ENCODE assay signal across 30 cellular contexts in genomic region chr19:14950421-14950820, GRCh38. TPM values are rescaled to one million over a fixed set of nuclear protein-coding genes. Genes with fewer than 3 reads are reported as not detected.
"Had no signal": no experiment of that assay in that cellular context is flagged by ENCODE, and none has a peak within 500 bp of the region (broad histone marks: within the 10 kb centered on the region; RNA-seq: fewer than 3 reads in every experiment).

No MANE protein-coding gene starts in this region.

- H3K27me3 ChIP-seq: testis, thyroid gland, tibial nerve, upper lobe of left lung, upper lobe of right lung, uterus, vagina had no signal

- ATAC-seq: stimulated activated effector memory CD8-positive, alpha-beta T cell treated with anti-CD3 and anti-CD28 coated beads, Interleukin-12 subunit alpha, Interleukin-12 subunit beta, amount 100 ng/mL, for 72 hours; stimulated activated memory B cell treated with anti-CD40 and anti-IgM and Interleukin-4, amounts not matched to agents 10 μg/mL and 1 μg/mL and 100 μg/mL, for 72 hours; stimulated activated naive B cell treated with anti-CD40 and anti-IgM and Interleukin-4, amounts not matched to agents 10 μg/mL and 1 μg/mL and 100 μg/mL, for 72 hours; stimulated activated naive CD8-positive, alpha-beta T cell treated with anti-CD3 and anti-CD28 coated beads, Interleukin-15, amount 100 ng/mL, for 72 hours; stimulated activated naive CD8-positive, alpha-beta T cell treated with anti-CD3 and anti-CD28 coated beads, Interleukin-15, Interleukin-2, amounts not matched to agents 100 U/mL and 50 U/mL, for 24 hours; upper lobe of right lung had no signal

- H3K4me3 ChIP-seq: stomach, suprapubic skin, testis, thoracic aorta, thyroid gland, tibial artery, tibial nerve, transverse colon, upper lobe of left lung, upper lobe of right lung, uterus, vagina had no signal

- H3K27ac ChIP-seq: stomach, suprapubic skin, testis, thoracic aorta, thyroid gland, tibial artery, tibial nerve, transverse colon, upper lobe of left lung, upper lobe of right lung, uterus, vagina had no signal

- DNase-seq: stimulated activated CD4-positive, alpha-beta T cell treated with anti-CD3 and anti-CD28 coated beads, Interleukin-2, amount 100 ng/mL, for 48 hours; stimulated activated CD4-positive, alpha-beta T cell treated with anti-CD3 and anti-CD28 coated beads, Interleukin-4, amount 100 ng/mL, for 1 hour; stimulated activated CD4-positive, alpha-beta T cell treated with anti-CD3 and anti-CD28 coated beads, Interleukin-4, amount 100 ng/mL, for 24 hours; stimulated activated CD4-positive, alpha-beta T cell treated with anti-CD3 and anti-CD28 coated beads, Interleukin-4, amount 100 ng/mL, for 4 hours; stimulated activated CD8-positive, alpha-beta memory T cell treated with anti-CD3 and anti-CD28 coated beads, Interleukin-4, amount 100 ng/mL, for 48 hours; stimulated activated naive B cell treated with anti-CD40 and anti-IgM and Interleukin-4, amounts not matched to agents 10 μg/mL and 1 μg/mL and 100 μg/mL, for 72 hours; stimulated activated naive CD4-positive, alpha-beta T cell; stimulated activated naive CD4-positive, alpha-beta T cell treated with Interleukin-2 at 50 U/mL for 16 hours; stimulated activated naive CD8-positive, alpha-beta T cell treated with anti-CD3 and anti-CD28 coated beads, Interleukin-15, amount 100 ng/mL, for 72 hours; stimulated activated naive CD8-positive, alpha-beta T cell treated with anti-CD3 and anti-CD28 coated beads, Interleukin-15, Interleukin-2, amounts not matched to agents 100 U/mL and 50 U/mL, for 24 hours; stomach; substantia nigra; testis; thyroid gland; tibial artery; transverse colon; upper lobe of left lung; upper lobe of right lung; uterus had no signal

- H3K4me1 ChIP-seq: stomach, suprapubic skin, testis, thyroid gland, tibial artery, tibial nerve, transverse colon, upper lobe of left lung, upper lobe of right lung, uterus, vagina had no signal

- H3K36me3 ChIP-seq: stomach, suprapubic skin, thoracic aorta, thyroid gland, tibial artery, tibial nerve, transverse colon, upper lobe of left lung, upper lobe of right lung, uterus, vagina had no signal

- H3K9me3 ChIP-seq: suprapubic skin, testis, thoracic aorta, thyroid gland, tibial artery, transverse colon, upper lobe of left lung, upper lobe of right lung, uterus, vagina had no signal

RNA-seq across cellular contexts. Expression of gene OR7C2, which starts 9.1 kb away (rescaled TPM):
- total RNA-seq: stomach, subcutaneous adipose tissue, suprapubic skin, temporal lobe, testis, thoracic aorta, thyroid gland, tibial nerve, transverse colon, upper lobe of left lung, upper lobe of right lung, ureter, urinary bladder, uterus, vagina had no signal
- polyA plus RNA-seq: stomach, thymus, urinary bladder had no signal

RNA-seq across cellular contexts. Expression of gene SLC1A6, which starts 29.2 kb away (rescaled TPM):
- total RNA-seq: subcutaneous adipose tissue, thoracic aorta, tibial nerve, transverse colon, upper lobe of left lung, upper lobe of right lung, urinary bladder, vagina had no signal
- polyA plus RNA-seq: stomach, urinary bladder had no signal
